1 cellular context compared by ENCODE assay signal in the genomic region with DNA sequence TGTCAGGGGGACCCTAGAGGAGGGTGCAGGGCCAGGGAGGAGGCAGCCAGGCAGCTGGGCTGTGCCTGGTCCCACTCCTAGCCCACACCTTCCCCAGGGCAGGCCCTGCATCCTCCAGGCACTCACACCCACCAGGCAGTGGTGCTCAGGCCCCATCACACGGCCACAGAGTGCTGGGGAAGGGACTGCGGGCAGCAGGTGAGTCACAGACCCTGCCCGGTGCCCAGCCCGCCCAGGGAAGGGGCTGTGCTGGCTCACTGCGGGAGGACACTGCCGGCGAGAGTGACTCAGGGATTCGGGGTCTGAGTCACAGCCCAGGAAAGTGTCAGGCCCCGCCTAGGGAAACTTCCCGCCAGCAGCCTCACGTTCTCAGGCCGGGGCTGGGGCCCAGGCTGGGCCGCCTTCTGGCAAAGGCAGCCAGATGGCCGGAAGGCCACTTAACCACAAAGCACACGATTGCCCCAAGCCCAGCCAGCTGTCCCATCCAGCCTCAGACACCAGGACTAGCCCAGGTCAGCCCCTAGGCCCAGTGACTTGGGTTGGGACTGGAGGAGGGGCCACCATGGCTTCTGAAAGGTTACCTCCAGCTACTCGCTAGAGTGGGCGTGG.
TF ChIP-seq lines count a peak whose summit lies in the region.

No MANE protein-coding gene starts in this region.

TF ChIP-seq in K562, 482 proteins besides CTCF, POLR2A, EP300 and RAD21 (continued from another document and continues in another):
- TF ChIP-seq, protein P1, sequence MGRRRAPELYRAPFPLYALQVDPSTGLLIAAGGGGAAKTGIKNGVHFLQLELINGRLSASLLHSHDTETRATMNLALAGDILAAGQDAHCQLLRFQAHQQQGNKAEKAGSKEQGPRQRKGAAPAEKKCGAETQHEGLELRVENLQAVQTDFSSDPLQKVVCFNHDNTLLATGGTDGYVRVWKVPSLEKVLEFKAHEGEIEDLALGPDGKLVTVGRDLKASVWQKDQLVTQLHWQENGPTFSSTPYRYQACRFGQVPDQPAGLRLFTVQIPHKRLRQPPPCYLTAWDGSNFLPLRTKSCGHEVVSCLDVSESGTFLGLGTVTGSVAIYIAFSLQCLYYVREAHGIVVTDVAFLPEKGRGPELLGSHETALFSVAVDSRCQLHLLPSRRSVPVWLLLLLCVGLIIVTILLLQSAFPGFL (CRISPR knock-in tag; IDR thresholded peaks at IDR 0.05), result 0 out of 2 replicates have a peak, but pooled peaks have one; percentile 51
- TF ChIP-seq, protein P2, sequence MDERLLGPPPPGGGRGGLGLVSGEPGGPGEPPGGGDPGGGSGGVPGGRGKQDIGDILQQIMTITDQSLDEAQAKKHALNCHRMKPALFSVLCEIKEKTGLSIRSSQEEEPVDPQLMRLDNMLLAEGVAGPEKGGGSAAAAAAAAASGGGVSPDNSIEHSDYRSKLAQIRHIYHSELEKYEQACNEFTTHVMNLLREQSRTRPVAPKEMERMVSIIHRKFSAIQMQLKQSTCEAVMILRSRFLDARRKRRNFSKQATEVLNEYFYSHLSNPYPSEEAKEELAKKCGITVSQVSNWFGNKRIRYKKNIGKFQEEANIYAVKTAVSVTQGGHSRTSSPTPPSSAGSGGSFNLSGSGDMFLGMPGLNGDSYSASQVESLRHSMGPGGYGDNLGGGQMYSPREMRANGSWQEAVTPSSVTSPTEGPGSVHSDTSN (CRISPR knock-in tag; IDR thresholded peaks at IDR 0.05; ENCODE audit: low read depth), result no peak
- TF ChIP-seq, protein P2 (tag; conservative IDR thresholded peaks at IDR 0.05; ENCODE audit: low read depth), result no peak
- TF ChIP-seq NFIX (CRISPR knock-in tag; IDR thresholded peaks at IDR 0.05; ENCODE audit: low read depth) (no peak), SMAD3 (CRISPR knock-in tag; conservative IDR thresholded peaks at IDR 0.05) (0 out of 2 replicates have a peak, but pooled peaks have one; percentile 55), NBN (IDR thresholded peaks at IDR 0.05; ENCODE audit: low read depth) (peak; percentile 83), POLR3A (IDR thresholded peaks at IDR 0.05; ENCODE audit: borderline replicate concordance, extremely low read depth, insufficient read depth, insufficient read length) (no peak), ZBTB17 (CRISPR knock-in tag; IDR thresholded peaks at IDR 0.05) (peak; percentile 75), LEF1 (IDR thresholded peaks at IDR 0.05) (peak; percentile 90), TARDBP (IDR thresholded peaks at IDR 0.05) (peak; percentile 91), POLR2G (IDR thresholded peaks at IDR 0.05; ENCODE audit: low read depth, low read length) (peak; percentile 94), HMGN3 (IDR thresholded peaks at IDR 0.05; ENCODE audit: borderline replicate concordance, extremely low read depth, insufficient read length, low read depth, low read length) (peak; percentile 99), SMARCA5 (IDR thresholded peaks at IDR 0.05) (0 out of 2 replicates have a peak, but pooled peaks have one; percentile 42), FOSL1 (tag; conservative IDR thresholded peaks at IDR 0.05) (peak; percentile 99), DPF2 (IDR thresholded peaks at IDR 0.05) (peak; percentile 98), NRF1 (conservative IDR thresholded peaks at IDR 0.05 in 1 of 2, IDR thresholded peaks at IDR 0.05 in 1 of 2) (peak; percentile 62 to 72), MECOM (CRISPR knock-in tag; IDR thresholded peaks at IDR 0.05) (peak; percentile 14; the same call in 1 of the 2 replicates), CCNT2 (IDR thresholded peaks at IDR 0.05; ENCODE audit: borderline replicate concordance, extremely low read depth, insufficient read length, low read depth, low read length) (peak; percentile 83), EGR1 (conservative IDR thresholded peaks at IDR 0.05) (no peak; the same call in 1 of the 2 replicates), ZNF644 (tag; IDR thresholded peaks at IDR 0.05; ENCODE audit: low read depth) (peak; percentile 81), NONO (IDR thresholded peaks at IDR 0.05; ENCODE audit: low read depth in 2 of 2, low read length in 1 of 2) (no peak), C11orf30 (IDR thresholded peaks at IDR 0.05; ENCODE audit: low read depth) (peak; percentile 97), RFX5 (IDR thresholded peaks at IDR 0.05; ENCODE audit: low read depth, low read length) (no peak), KDM5B (IDR thresholded peaks at IDR 0.05; ENCODE audit: insufficient replicate concordance, low read depth, low read length) (peak; percentile 51)
- TF ChIP-seq, protein P3, sequence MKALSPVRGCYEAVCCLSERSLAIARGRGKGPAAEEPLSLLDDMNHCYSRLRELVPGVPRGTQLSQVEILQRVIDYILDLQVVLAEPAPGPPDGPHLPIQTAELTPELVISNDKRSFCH (CRISPR knock-in tag; IDR thresholded peaks at IDR 0.05), result no peak
- TF ChIP-seq, protein P3 (tag; IDR thresholded peaks at IDR 0.05), result peak; percentile 37; the same call in 1 of the 2 replicates
- TF ChIP-seq, protein P4, sequence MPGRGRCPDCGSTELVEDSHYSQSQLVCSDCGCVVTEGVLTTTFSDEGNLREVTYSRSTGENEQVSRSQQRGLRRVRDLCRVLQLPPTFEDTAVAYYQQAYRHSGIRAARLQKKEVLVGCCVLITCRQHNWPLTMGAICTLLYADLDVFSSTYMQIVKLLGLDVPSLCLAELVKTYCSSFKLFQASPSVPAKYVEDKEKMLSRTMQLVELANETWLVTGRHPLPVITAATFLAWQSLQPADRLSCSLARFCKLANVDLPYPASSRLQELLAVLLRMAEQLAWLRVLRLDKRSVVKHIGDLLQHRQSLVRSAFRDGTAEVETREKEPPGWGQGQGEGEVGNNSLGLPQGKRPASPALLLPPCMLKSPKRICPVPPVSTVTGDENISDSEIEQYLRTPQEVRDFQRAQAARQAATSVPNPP (IDR thresholded peaks at IDR 0.05; ENCODE audit: borderline replicate concordance, insufficient read depth, insufficient read length), result no peak
- TF ChIP-seq, protein P5, sequence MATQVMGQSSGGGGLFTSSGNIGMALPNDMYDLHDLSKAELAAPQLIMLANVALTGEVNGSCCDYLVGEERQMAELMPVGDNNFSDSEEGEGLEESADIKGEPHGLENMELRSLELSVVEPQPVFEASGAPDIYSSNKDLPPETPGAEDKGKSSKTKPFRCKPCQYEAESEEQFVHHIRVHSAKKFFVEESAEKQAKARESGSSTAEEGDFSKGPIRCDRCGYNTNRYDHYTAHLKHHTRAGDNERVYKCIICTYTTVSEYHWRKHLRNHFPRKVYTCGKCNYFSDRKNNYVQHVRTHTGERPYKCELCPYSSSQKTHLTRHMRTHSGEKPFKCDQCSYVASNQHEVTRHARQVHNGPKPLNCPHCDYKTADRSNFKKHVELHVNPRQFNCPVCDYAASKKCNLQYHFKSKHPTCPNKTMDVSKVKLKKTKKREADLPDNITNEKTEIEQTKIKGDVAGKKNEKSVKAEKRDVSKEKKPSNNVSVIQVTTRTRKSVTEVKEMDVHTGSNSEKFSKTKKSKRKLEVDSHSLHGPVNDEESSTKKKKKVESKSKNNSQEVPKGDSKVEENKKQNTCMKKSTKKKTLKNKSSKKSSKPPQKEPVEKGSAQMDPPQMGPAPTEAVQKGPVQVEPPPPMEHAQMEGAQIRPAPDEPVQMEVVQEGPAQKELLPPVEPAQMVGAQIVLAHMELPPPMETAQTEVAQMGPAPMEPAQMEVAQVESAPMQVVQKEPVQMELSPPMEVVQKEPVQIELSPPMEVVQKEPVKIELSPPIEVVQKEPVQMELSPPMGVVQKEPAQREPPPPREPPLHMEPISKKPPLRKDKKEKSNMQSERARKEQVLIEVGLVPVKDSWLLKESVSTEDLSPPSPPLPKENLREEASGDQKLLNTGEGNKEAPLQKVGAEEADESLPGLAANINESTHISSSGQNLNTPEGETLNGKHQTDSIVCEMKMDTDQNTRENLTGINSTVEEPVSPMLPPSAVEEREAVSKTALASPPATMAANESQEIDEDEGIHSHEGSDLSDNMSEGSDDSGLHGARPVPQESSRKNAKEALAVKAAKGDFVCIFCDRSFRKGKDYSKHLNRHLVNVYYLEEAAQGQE (CRISPR knock-in tag; IDR thresholded peaks at IDR 0.05; ENCODE audit: low read depth), result no peak; the same call in 1 of the 2 replicates
- TF ChIP-seq, protein P6, sequence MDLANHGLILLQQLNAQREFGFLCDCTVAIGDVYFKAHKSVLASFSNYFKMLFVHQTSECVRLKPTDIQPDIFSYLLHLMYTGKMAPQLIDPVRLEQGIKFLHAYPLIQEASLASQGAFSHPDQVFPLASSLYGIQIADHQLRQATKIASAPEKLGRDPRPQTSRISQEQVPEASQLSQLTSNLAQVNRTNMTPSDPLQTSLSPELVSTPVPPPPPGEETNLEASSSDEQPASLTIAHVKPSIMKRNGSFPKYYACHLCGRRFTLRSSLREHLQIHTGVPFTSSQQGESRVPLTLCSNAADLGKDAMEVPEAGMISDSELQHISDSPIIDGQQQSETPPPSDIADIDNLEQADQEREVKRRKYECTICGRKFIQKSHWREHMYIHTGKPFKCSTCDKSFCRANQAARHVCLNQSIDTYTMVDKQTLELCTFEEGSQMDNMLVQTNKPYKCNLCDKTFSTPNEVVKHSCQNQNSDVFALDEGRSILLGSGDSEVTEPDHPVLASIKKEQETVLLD (IDR thresholded peaks at IDR 0.05), result peak; percentile 88
- TF ChIP-seq, protein P7, sequence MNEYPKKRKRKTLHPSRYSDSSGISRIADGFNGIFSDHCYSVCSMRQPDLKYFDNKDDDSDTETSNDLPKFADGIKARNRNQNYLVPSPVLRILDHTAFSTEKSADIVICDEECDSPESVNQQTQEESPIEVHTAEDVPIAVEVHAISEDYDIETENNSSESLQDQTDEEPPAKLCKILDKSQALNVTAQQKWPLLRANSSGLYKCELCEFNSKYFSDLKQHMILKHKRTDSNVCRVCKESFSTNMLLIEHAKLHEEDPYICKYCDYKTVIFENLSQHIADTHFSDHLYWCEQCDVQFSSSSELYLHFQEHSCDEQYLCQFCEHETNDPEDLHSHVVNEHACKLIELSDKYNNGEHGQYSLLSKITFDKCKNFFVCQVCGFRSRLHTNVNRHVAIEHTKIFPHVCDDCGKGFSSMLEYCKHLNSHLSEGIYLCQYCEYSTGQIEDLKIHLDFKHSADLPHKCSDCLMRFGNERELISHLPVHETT (CRISPR knock-in tag; conservative IDR thresholded peaks at IDR 0.05 in 1 of 2, IDR thresholded peaks at IDR 0.05 in 1 of 2), result peak in 1 of 2 experiments; percentile 41; a peak in 1 of 4 replicates
- TF ChIP-seq, protein P8, sequence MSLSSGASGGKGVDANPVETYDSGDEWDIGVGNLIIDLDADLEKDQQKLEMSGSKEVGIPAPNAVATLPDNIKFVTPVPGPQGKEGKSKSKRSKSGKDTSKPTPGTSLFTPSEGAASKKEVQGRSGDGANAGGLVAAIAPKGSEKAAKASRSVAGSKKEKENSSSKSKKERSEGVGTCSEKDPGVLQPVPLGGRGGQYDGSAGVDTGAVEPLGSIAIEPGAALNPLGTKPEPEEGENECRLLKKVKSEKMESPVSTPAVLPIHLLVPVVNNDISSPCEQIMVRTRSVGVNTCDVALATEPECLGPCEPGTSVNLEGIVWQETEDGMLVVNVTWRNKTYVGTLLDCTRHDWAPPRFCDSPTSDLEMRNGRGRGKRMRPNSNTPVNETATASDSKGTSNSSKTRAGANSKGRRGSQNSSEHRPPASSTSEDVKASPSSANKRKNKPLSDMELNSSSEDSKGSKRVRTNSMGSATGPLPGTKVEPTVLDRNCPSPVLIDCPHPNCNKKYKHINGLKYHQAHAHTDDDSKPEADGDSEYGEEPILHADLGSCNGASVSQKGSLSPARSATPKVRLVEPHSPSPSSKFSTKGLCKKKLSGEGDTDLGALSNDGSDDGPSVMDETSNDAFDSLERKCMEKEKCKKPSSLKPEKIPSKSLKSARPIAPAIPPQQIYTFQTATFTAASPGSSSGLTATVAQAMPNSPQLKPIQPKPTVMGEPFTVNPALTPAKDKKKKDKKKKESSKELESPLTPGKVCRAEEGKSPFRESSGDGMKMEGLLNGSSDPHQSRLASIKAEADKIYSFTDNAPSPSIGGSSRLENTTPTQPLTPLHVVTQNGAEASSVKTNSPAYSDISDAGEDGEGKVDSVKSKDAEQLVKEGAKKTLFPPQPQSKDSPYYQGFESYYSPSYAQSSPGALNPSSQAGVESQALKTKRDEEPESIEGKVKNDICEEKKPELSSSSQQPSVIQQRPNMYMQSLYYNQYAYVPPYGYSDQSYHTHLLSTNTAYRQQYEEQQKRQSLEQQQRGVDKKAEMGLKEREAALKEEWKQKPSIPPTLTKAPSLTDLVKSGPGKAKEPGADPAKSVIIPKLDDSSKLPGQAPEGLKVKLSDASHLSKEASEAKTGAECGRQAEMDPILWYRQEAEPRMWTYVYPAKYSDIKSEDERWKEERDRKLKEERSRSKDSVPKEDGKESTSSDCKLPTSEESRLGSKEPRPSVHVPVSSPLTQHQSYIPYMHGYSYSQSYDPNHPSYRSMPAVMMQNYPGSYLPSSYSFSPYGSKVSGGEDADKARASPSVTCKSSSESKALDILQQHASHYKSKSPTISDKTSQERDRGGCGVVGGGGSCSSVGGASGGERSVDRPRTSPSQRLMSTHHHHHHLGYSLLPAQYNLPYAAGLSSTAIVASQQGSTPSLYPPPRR (CRISPR knock-in tag; IDR thresholded peaks at IDR 0.05; ENCODE audit: borderline replicate concordance), result no peak
- TF ChIP-seq, protein P9, sequence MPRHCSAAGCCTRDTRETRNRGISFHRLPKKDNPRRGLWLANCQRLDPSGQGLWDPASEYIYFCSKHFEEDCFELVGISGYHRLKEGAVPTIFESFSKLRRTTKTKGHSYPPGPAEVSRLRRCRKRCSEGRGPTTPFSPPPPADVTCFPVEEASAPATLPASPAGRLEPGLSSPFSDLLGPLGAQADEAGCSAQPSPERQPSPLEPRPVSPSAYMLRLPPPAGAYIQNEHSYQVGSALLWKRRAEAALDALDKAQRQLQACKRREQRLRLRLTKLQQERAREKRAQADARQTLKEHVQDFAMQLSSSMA (CRISPR knock-in tag; IDR thresholded peaks at IDR 0.05), result no peak
- TF ChIP-seq, protein P10, sequence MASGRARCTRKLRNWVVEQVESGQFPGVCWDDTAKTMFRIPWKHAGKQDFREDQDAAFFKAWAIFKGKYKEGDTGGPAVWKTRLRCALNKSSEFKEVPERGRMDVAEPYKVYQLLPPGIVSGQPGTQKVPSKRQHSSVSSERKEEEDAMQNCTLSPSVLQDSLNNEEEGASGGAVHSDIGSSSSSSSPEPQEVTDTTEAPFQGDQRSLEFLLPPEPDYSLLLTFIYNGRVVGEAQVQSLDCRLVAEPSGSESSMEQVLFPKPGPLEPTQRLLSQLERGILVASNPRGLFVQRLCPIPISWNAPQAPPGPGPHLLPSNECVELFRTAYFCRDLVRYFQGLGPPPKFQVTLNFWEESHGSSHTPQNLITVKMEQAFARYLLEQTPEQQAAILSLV (tag; IDR thresholded peaks at IDR 0.05), result peak; percentile 15; the same call in 1 of the 2 replicates
